26 cellular contexts compared by ENCODE assay signal in genomic region chr6:493840-494239, GRCh38.
A peak's percentile ranks its signal among the peaks of the same experiment; 100 is the strongest.
DNase-seq lines count a peak whose midpoint lies in the region; ATAC-seq and TF ChIP-seq lines count a peak whose summit lies in the region.
"Had no signal": no experiment of that assay in that cellular context is flagged by ENCODE, and none has a peak within 500 bp of the region (broad histone marks: within the 10 kb centered on the region; RNA-seq: fewer than 3 reads in every experiment).

No MANE protein-coding gene starts in this region.

- TF ChIP-seq CTCF in OCI-LY3 (IDR thresholded peaks at IDR 0.05; ENCODE audit: low read depth, low read length), result no peak
- no peak for TF ChIP-seq CTCF in H9 (conservative IDR thresholded peaks at IDR 0.05)

- no peak overlapping the region for H4K8ac ChIP-seq in H9 (replicated peaks; ENCODE audit: insufficient read length, low read depth, low read length)

- no peak overlapping the region for H2AK5ac ChIP-seq in H9 (ENCODE audit: insufficient read length, low read length)

- no peak for ATAC-seq in natural killer cell treated with Interleukin-12 subunit alpha and Interleukin-12 subunit beta and Interleukin-15 and Interleukin-18, amount 100 ng/mL, for 72 hours
- no peak for ATAC-seq in GM18861 (IDR thresholded peaks at IDR 0.05; ENCODE audit: unreplicated experiment)
- ATAC-seq: left lung; Panc1; stimulated activated naive B cell treated with anti-CD40 and anti-IgM and Interleukin-4, amounts not matched to agents 10 μg/mL and 1 μg/mL and 100 μg/mL, for 72 hours had no signal

- no peak overlapping the region for H3K4me3 ChIP-seq in OCI-LY3 (ENCODE audit: low read length)
- H3K4me3 ChIP-seq: cardiac muscle cell, esophagus squamous epithelium, hepatocyte, left lung, smooth muscle cell, thoracic aorta, vagina had no signal

- peaks cover 7% of the 10 kb centered on the region for H3K9me3 Mint-ChIP-seq in activated CD4-positive, alpha-beta T cell treated with anti-CD3 and anti-CD28 coated beads, Interleukin-2, amount 10 ng/mL, durations not matched to agents 7 days and 5 days
- no peaks in the 10 kb centered on the region for H3K9me3 Mint-ChIP-seq in activated naive CD8-positive, alpha-beta T cell (ENCODE audit: low read depth)
- H3K9me3 Mint-ChIP-seq in natural killer cell treated with Interleukin-12 subunit alpha and Interleukin-12 subunit beta and Interleukin-15 and Interleukin-18, amount 100 ng/mL, for 72 hours, result no peaks in the 10 kb centered on the region
- no peaks in the 10 kb centered on the region for H3K9me3 Mint-ChIP-seq in H9

- no peak overlapping the region for H3K4me2 ChIP-seq in OCI-LY3 (ENCODE audit: low read length)
- H3K4me2 ChIP-seq in H9 (ENCODE audit: insufficient read depth, insufficient read length, low read length), result no peak overlapping the region
- H3K4me2 ChIP-seq: hepatocyte, KMS-11, smooth muscle cell had no signal

- H3K4me3 Mint-ChIP-seq in activated CD4-positive, alpha-beta T cell treated with anti-CD3 and anti-CD28 coated beads, Interleukin-2, amount 10 ng/mL, durations not matched to agents 7 days and 5 days, result no peak overlapping the region
- H3K4me3 Mint-ChIP-seq in activated naive CD8-positive, alpha-beta T cell, result peak overlapping the region; percentile 43
- peak overlapping the region; percentile 87 for H3K4me3 Mint-ChIP-seq in natural killer cell treated with Interleukin-12 subunit alpha and Interleukin-12 subunit beta and Interleukin-15 and Interleukin-18, amount 100 ng/mL, for 72 hours
- no peak overlapping the region for H3K4me3 Mint-ChIP-seq in H9
- H3K4me3 Mint-ChIP-seq: naive B cell; stimulated activated naive B cell treated with anti-CD40 and anti-IgM and Interleukin-4, amounts not matched to agents 10 μg/mL and 1 μg/mL and 100 μg/mL, for 72 hours had no signal

- no peak overlapping the region for H2BK120ac ChIP-seq in H9 (ENCODE audit: low read depth, low read length, poor library complexity, severe bottlenecking)

- H3K14ac ChIP-seq in H9 (ENCODE audit: insufficient read depth, low read length), result no peak overlapping the region

- H3K27ac Mint-ChIP-seq in activated CD4-positive, alpha-beta T cell treated with anti-CD3 and anti-CD28 coated beads, Interleukin-2, amount 10 ng/mL, durations not matched to agents 7 days and 5 days, result peak overlapping the region; percentile 90
- peak overlapping the region; percentile 99 for H3K27ac Mint-ChIP-seq in activated naive CD8-positive, alpha-beta T cell
- peak overlapping the region; percentile 88 to 94 for H3K27ac Mint-ChIP-seq in natural killer cell treated with Interleukin-12 subunit alpha and Interleukin-12 subunit beta and Interleukin-15 and Interleukin-18, amount 100 ng/mL, for 72 hours
- no peak overlapping the region for H3K27ac Mint-ChIP-seq in H9
- H3K27ac Mint-ChIP-seq: naive B cell; stimulated activated naive B cell treated with anti-CD40 and anti-IgM and Interleukin-4, amounts not matched to agents 10 μg/mL and 1 μg/mL and 100 μg/mL, for 72 hours had no signal

- H3K27ac ChIP-seq in OCI-LY3 (ENCODE audit: low read length) (peak overlapping the region; percentile 17; the same call in 1 of the 2 replicates), H9 (ENCODE audit: insufficient read length, low read depth, low read length) (no peak overlapping the region)
- H3K27ac ChIP-seq: cardiac muscle cell, esophagus squamous epithelium, hepatocyte, KMS-11, left lung, thoracic aorta, vagina had no signal

- peaks cover 95% of the 10 kb centered on the region for H3K4me1 Mint-ChIP-seq in activated CD4-positive, alpha-beta T cell treated with anti-CD3 and anti-CD28 coated beads, Interleukin-2, amount 10 ng/mL, durations not matched to agents 7 days and 5 days
- H3K4me1 Mint-ChIP-seq in activated naive CD8-positive, alpha-beta T cell (ENCODE audit: low read depth), result peaks cover 96% of the 10 kb centered on the region
- H3K4me1 Mint-ChIP-seq in natural killer cell treated with Interleukin-12 subunit alpha and Interleukin-12 subunit beta and Interleukin-15 and Interleukin-18, amount 100 ng/mL, for 72 hours (ENCODE audit: low read depth in 2 of 2), result peaks cover 53 to 71% of the 10 kb centered on the region in 2 donors
- H3K4me1 Mint-ChIP-seq in H9, result no peaks in the 10 kb centered on the region

- no peaks in the 10 kb centered on the region for H3K27me3 ChIP-seq in OCI-LY3 (ENCODE audit: low read depth, low read length)
- no peaks in the 10 kb centered on the region for H3K27me3 ChIP-seq in H9 (ENCODE audit: insufficient read depth, low read length)
- H3K27me3 ChIP-seq: BE2C, cardiac muscle cell, esophagus squamous epithelium, hepatocyte, left lung, vagina had no signal

- H3K79me1 ChIP-seq in H9 (ENCODE audit: insufficient read depth, low read depth, low read length, poor library complexity, severe bottlenecking), result no peaks in the 10 kb centered on the region

- no peak overlapping the region for H3K23ac ChIP-seq in H9 (ENCODE audit: insufficient read length, low read depth, low read length)

- H4K20me1 ChIP-seq in OCI-LY3 (ENCODE audit: insufficient read depth, low read length) (no peaks in the 10 kb centered on the region), H9 (ENCODE audit: control insufficient read depth, insufficient read depth, insufficient read length) (no peaks in the 10 kb centered on the region)

- H3K36me3 ChIP-seq in OCI-LY3 (replicated peaks; ENCODE audit: low read depth, low read length), result peaks cover 22% of the 10 kb centered on the region
- H3K36me3 ChIP-seq: BE2C had no signal

- H3K4ac ChIP-seq in H9 (ENCODE audit: low read depth, low read length), result no peak overlapping the region

- no peak overlapping the region for H2BK5ac ChIP-seq in H9 (ENCODE audit: insufficient read length, low read length)

- no peak overlapping the region for H3K56ac ChIP-seq in H9 (ENCODE audit: insufficient read length, low read depth, low read length)

- H2BK15ac ChIP-seq in H9 (ENCODE audit: low read depth, low read length), result no peak overlapping the region

- H3K27me3 Mint-ChIP-seq in activated CD4-positive, alpha-beta T cell treated with anti-CD3 and anti-CD28 coated beads, Interleukin-2, amount 10 ng/mL, durations not matched to agents 7 days and 5 days, result no peaks in the 10 kb centered on the region
- no peaks in the 10 kb centered on the region for H3K27me3 Mint-ChIP-seq in activated naive CD8-positive, alpha-beta T cell
- no peaks in the 10 kb centered on the region for H3K27me3 Mint-ChIP-seq in natural killer cell treated with Interleukin-12 subunit alpha and Interleukin-12 subunit beta and Interleukin-15 and Interleukin-18, amount 100 ng/mL, for 72 hours
- H3K27me3 Mint-ChIP-seq in H9 (ENCODE audit: low read depth), result no peaks in the 10 kb centered on the region
- H3K27me3 Mint-ChIP-seq: naive B cell; stimulated activated naive B cell treated with anti-CD40 and anti-IgM and Interleukin-4, amounts not matched to agents 10 μg/mL and 1 μg/mL and 100 μg/mL, for 72 hours had no signal

- peaks cover 52% of the 10 kb centered on the region for H3K36me3 Mint-ChIP-seq in activated CD4-positive, alpha-beta T cell treated with anti-CD3 and anti-CD28 coated beads, Interleukin-2, amount 10 ng/mL, durations not matched to agents 7 days and 5 days (ENCODE audit: low read depth)
- peaks cover 27% of the 10 kb centered on the region for H3K36me3 Mint-ChIP-seq in activated naive CD8-positive, alpha-beta T cell
- H3K36me3 Mint-ChIP-seq in natural killer cell treated with Interleukin-12 subunit alpha and Interleukin-12 subunit beta and Interleukin-15 and Interleukin-18, amount 100 ng/mL, for 72 hours, result peaks cover 20% of the 10 kb centered on the region
- peaks cover 23 to 35% (median 31%) of the 10 kb centered on the region in 3 experiments; a peak in 6 of 7 replicates for H3K36me3 Mint-ChIP-seq in H9 (ENCODE audit: insufficient read depth in 1 of 3, low read depth in 3 of 3)

- H3K79me2 ChIP-seq in OCI-LY3 (ENCODE audit: low read length) (peaks cover 18% of the 10 kb centered on the region), H9 (ENCODE audit: insufficient read depth, low read length) (no peaks in the 10 kb centered on the region)
- H3K79me2 ChIP-seq: hepatocyte had no signal

- POLR2A ChIA-PET in activated CD4-positive, alpha-beta T cell treated with anti-CD3 and anti-CD28 coated beads, Interleukin-2, amount 10 ng/mL, durations not matched to agents 7 days and 5 days (lab: Charles Lee), result interaction anchor here (1.2 kb wide), 1 partner anchor 101 kb away, joined by 3 read pairs; no protein-coding TSS in a partner anchor

- H3K9ac ChIP-seq in OCI-LY3 (ENCODE audit: low read length) (no peak overlapping the region), H9 (ENCODE audit: extremely low read depth, insufficient read length, low read length) (no peak overlapping the region)
- H3K9ac ChIP-seq: KMS-11 had no signal

- no peaks in the 10 kb centered on the region for H3K23me2 ChIP-seq in H9 (ENCODE audit: insufficient read length, low read depth, low read length, poor library complexity, severe bottlenecking)

- WGBS in H9 (ENCODE audit: extremely low coverage, insufficient read length, low lambda C conversion rate), result no CpG with 5 or more reads among the region's 6 CpGs

- H3K9me3 ChIP-seq in OCI-LY3 (ENCODE audit: insufficient read depth, low read length) (no peaks in the 10 kb centered on the region), H9 (ENCODE audit: control insufficient read depth, low read depth, low read length) (no peaks in the 10 kb centered on the region)
- H3K9me3 ChIP-seq: BE2C, esophagus squamous epithelium, left lung, thoracic aorta, vagina had no signal

- no peak overlapping the region for H3K18ac ChIP-seq in H9 (ENCODE audit: insufficient read length, low read depth, low read length)

- DNase-seq in activated CD4-positive, alpha-beta T cell treated with anti-CD3 and anti-CD28 coated beads, Interleukin-2, amount 10 ng/mL, durations not matched to agents 7 days and 5 days, result no peak
- no peak for DNase-seq in activated CD4-positive, alpha-beta T cell treated with anti-CD3 and anti-CD28 coated beads for 1 hour
- no peak for DNase-seq in natural killer cell treated with Interleukin-12 subunit alpha and Interleukin-12 subunit beta and Interleukin-15 and Interleukin-18, amount 100 ng/mL, for 72 hours (ENCODE audit: low spot score)
- DNase-seq in GM03348 (ENCODE audit: low spot score), result no peak
- no peak for DNase-seq in H9
- DNase-seq: BE2C; cortex of kidney; esophagus squamous epithelium; HCEC 1CT; left lung; naive B cell; NCI-H1436; NCI-H446 treated with DMSO at 0.1 percent for 48 hours; retina; SHP77 treated with DMSO at 0.1 percent for 48 hours; stimulated activated naive B cell treated with anti-CD40 and anti-IgM and Interleukin-4, amounts not matched to agents 10 μg/mL and 1 μg/mL and 100 μg/mL, for 72 hours had no signal

- no peak overlapping the region for H4K5ac ChIP-seq in H9 (ENCODE audit: insufficient read length, low read depth, low read length)

- no peak overlapping the region for H2AFZ ChIP-seq in OCI-LY3 (ENCODE audit: low read depth, low read length)
- H2AFZ ChIP-seq in H9 (ENCODE audit: low read length), result no peak overlapping the region
- H2AFZ ChIP-seq: hepatocyte had no signal

- no peak overlapping the region for H2BK12ac ChIP-seq in H9 (ENCODE audit: insufficient read length, low read depth, low read length)

- H3K4me1 ChIP-seq in OCI-LY3 (ENCODE audit: low read length), result peaks cover 86% of the 10 kb centered on the region
- no peaks in the 10 kb centered on the region for H3K4me1 ChIP-seq in H9 (ENCODE audit: insufficient read depth, low read length)
- H3K4me1 ChIP-seq: BE2C, esophagus squamous epithelium, left lung, vagina had no signal

- no peak overlapping the region for H3T11ph ChIP-seq in H9 (ENCODE audit: low read length)

- CTCF ChIA-PET in activated CD4-positive, alpha-beta T cell treated with anti-CD3 and anti-CD28 coated beads, Interleukin-2, amount 10 ng/mL, durations not matched to agents 7 days and 5 days (lab: Charles Lee), result interaction anchor here (0.6 to 1.6 kb wide), 11 partner anchors 9 to 305 kb away, joined by 3 to 6 read pairs (median 4); no protein-coding TSS in a partner anchor

- H2BK20ac ChIP-seq in H9 (ENCODE audit: low read depth, low read length, poor library complexity, severe bottlenecking), result no peak overlapping the region

- H4K91ac ChIP-seq in H9 (ENCODE audit: insufficient read length, low read depth, low read length), result no peak overlapping the region

Comparison
In these comparisons a context has a peak if more than half of its experiments do, and no peak if none do; other contexts are left out.
1. H3K27ac Mint-ChIP-seq: peak in activated CD4-positive, alpha-beta T cell treated with anti-CD3 and anti-CD28 coated beads, Interleukin-2, amount 10 ng/mL, durations not matched to agents 7 days and 5 days (single experiment), activated naive CD8-positive, alpha-beta T cell (single experiment) and natural killer cell treated with Interleukin-12 subunit alpha and Interleukin-12 subunit beta and Interleukin-15 and Interleukin-18, amount 100 ng/mL, for 72 hours (2 of 2); none in H9 (0 of 3).
2. H3K4me3 Mint-ChIP-seq: peak in activated naive CD8-positive, alpha-beta T cell (single experiment) and natural killer cell treated with Interleukin-12 subunit alpha and Interleukin-12 subunit beta and Interleukin-15 and Interleukin-18, amount 100 ng/mL, for 72 hours (single experiment); none in activated CD4-positive, alpha-beta T cell treated with anti-CD3 and anti-CD28 coated beads, Interleukin-2, amount 10 ng/mL, durations not matched to agents 7 days and 5 days (single experiment) and H9 (0 of 2).